8 cellular contexts compared by ENCODE assay signal in genomic region chr6:87157596-87157995, GRCh38. TPM values are rescaled to one million over a fixed set of nuclear protein-coding genes. Genes with fewer than 3 reads are reported as not detected.
DNase-seq lines count a peak whose midpoint lies in the region; ATAC-seq and TF ChIP-seq lines count a peak whose summit lies in the region.
"Not testable (repeated sequence)": the region's sequence is repeated elsewhere in the genome, so short reads cannot be mapped to it uniquely, and the experiment has no call there.

No MANE protein-coding gene starts in this region.

- H3K9me2 ChIP-seq in PC-9 (ENCODE audit: insufficient read depth), result not testable (repeated sequence)

- peaks cover 28% of the 10 kb centered on the region for H3K36me3 Mint-ChIP-seq in CD4-positive, alpha-beta T cell (ENCODE audit: low read depth)
- peaks cover 38% of the 10 kb centered on the region for H3K36me3 Mint-ChIP-seq in activated CD8-positive, alpha-beta T cell treated with anti-CD3 and anti-CD28 coated beads for 36 hours (ENCODE audit: low read depth)
- not testable (repeated sequence) for H3K36me3 Mint-ChIP-seq in natural killer cell treated with Interleukin-12 subunit alpha and Interleukin-12 subunit beta and Interleukin-15 and Interleukin-18, amount 100 ng/mL, for 72 hours
- peaks cover 38% of the 10 kb centered on the region for H3K36me3 Mint-ChIP-seq in stimulated activated naive CD8-positive, alpha-beta T cell treated with anti-CD3 and anti-CD28 coated beads, Interleukin-15, Interleukin-2, amounts not matched to agents 100 ng/mL and 50 ng/mL, for 24 hours (ENCODE audit: low read depth)

- H3K9me3 ChIP-seq in CD4-positive, alpha-beta T cell (ENCODE audit: control insufficient read depth, low read length); HUES48 (ENCODE audit: control insufficient read depth, insufficient read depth, low read length); PC-9 (ENCODE audit: insufficient read depth, low read depth); adipocyte (ENCODE audit: control insufficient read depth, low read length); fibroblast of lung (ENCODE audit: control insufficient read depth, insufficient read depth, low read depth, low read length): not testable (repeated sequence)

- not testable (repeated sequence) for H3F3A ChIP-seq in PC-9 (ENCODE audit: insufficient read depth, low read depth)

- H3K4me1 Mint-ChIP-seq in CD4-positive, alpha-beta T cell (ENCODE audit: low read depth), result peaks cover 77% of the 10 kb centered on the region
- H3K4me1 Mint-ChIP-seq in activated CD8-positive, alpha-beta T cell treated with anti-CD3 and anti-CD28 coated beads for 36 hours (ENCODE audit: low read depth), result peaks cover 48% of the 10 kb centered on the region
- H3K4me1 Mint-ChIP-seq in natural killer cell treated with Interleukin-12 subunit alpha and Interleukin-12 subunit beta and Interleukin-15 and Interleukin-18, amount 100 ng/mL, for 72 hours (ENCODE audit: low read depth in 2 of 2), result peaks cover 34 to 54% of the 10 kb centered on the region in 2 donors
- H3K4me1 Mint-ChIP-seq in stimulated activated naive CD8-positive, alpha-beta T cell treated with anti-CD3 and anti-CD28 coated beads, Interleukin-15, Interleukin-2, amounts not matched to agents 100 ng/mL and 50 ng/mL, for 24 hours (ENCODE audit: low read depth), result peaks cover 76% of the 10 kb centered on the region

- H3K36me3 ChIP-seq in HUES48 (ENCODE audit: control insufficient read depth, insufficient read depth, low read length); PC-9 (ENCODE audit: low read depth); adipocyte (ENCODE audit: control insufficient read depth, insufficient read depth, low read length, severe bottlenecking); fibroblast of lung (ENCODE audit: control insufficient read depth, insufficient read depth, low read length): not testable (repeated sequence)

- BruUV-seq in PC-9 (replicated peaks; lab: Mats Ljungman, UMichigan), result not testable (repeated sequence)

- H3K27me3 Mint-ChIP-seq in CD4-positive, alpha-beta T cell; activated CD8-positive, alpha-beta T cell treated with anti-CD3 and anti-CD28 coated beads for 36 hours; natural killer cell treated with Interleukin-12 subunit alpha and Interleukin-12 subunit beta and Interleukin-15 and Interleukin-18, amount 100 ng/mL, for 72 hours; stimulated activated naive CD8-positive, alpha-beta T cell treated with anti-CD3 and anti-CD28 coated beads, Interleukin-15, Interleukin-2, amounts not matched to agents 100 ng/mL and 50 ng/mL, for 24 hours: not testable (repeated sequence)

- H3K4me3 ChIP-seq in HUES48 (ENCODE audit: low read depth, low read length) (peak overlapping the region; percentile 88), PC-9 (peak overlapping the region; percentile 58; the same call in 1 of the 2 replicates), adipocyte (ENCODE audit: low read length) (peak overlapping the region; percentile 91), fibroblast of lung (replicated peaks in 1 of 4; ENCODE audit: control extremely low read depth in 1 of 4, insufficient read depth in 1 of 4, low read depth in 3 of 4, low read length in 4 of 4) (peak overlapping the region in 2 of 4 experiments; percentile 72 to 95)

- peak overlapping the region; percentile 71 for H3K4me3 Mint-ChIP-seq in CD4-positive, alpha-beta T cell
- H3K4me3 Mint-ChIP-seq in activated CD8-positive, alpha-beta T cell treated with anti-CD3 and anti-CD28 coated beads for 36 hours, result peak overlapping the region; percentile 29
- peak overlapping the region; percentile 91 for H3K4me3 Mint-ChIP-seq in natural killer cell treated with Interleukin-12 subunit alpha and Interleukin-12 subunit beta and Interleukin-15 and Interleukin-18, amount 100 ng/mL, for 72 hours
- H3K4me3 Mint-ChIP-seq in stimulated activated naive CD8-positive, alpha-beta T cell treated with anti-CD3 and anti-CD28 coated beads, Interleukin-15, Interleukin-2, amounts not matched to agents 100 ng/mL and 50 ng/mL, for 24 hours, result peak overlapping the region; percentile 43

- CTCF ChIA-PET in CD4-positive, alpha-beta T cell (lab: Charles Lee), result interaction anchor here (1.0 to 1.6 kb wide), 2 partner anchors 12 to 15 kb away, joined by 3 read pairs; no protein-coding TSS in a partner anchor
- CTCF ChIA-PET in PC-9 (lab: Charles Lee), result not testable (repeated sequence)
- CTCF ChIA-PET in activated CD8-positive, alpha-beta T cell treated with anti-CD3 and anti-CD28 coated beads for 36 hours (lab: Charles Lee), result interaction anchor here (1.1 to 2.0 kb wide), 3 partner anchors 19 to 80 kb away, joined by 3 to 8 read pairs (median 3); no protein-coding TSS in a partner anchor

- not testable (repeated sequence) for H3K27ac ChIP-seq in CD4-positive, alpha-beta T cell (ENCODE audit: low read depth, low read length); HUES48 (ENCODE audit: low read depth, low read length); PC-9; fibroblast of lung (ENCODE audit: insufficient read depth, low read length)

- H3K4me2 ChIP-seq in PC-9, result peak overlapping the region; percentile 84; the same call in 1 of the 2 replicates
- H3K4me2 ChIP-seq in fibroblast of lung (ENCODE audit: extremely low read depth, insufficient read depth, low read length), result peak overlapping the region; percentile 68

- H3K79me2 ChIP-seq in PC-9 (ENCODE audit: low read depth) (peaks cover 71% of the 10 kb centered on the region), fibroblast of lung (ENCODE audit: control insufficient read depth, insufficient read depth, low read length) (peaks cover 81% of the 10 kb centered on the region)

- H4K20me1 ChIP-seq in PC-9 (ENCODE audit: insufficient read depth), result peaks cover 51% of the 10 kb centered on the region
- H4K20me1 ChIP-seq in fibroblast of lung (ENCODE audit: control insufficient read depth, extremely low read depth, insufficient read depth, low read length), result not testable (repeated sequence)

- intact Hi-C loops in CD4-positive, alpha-beta T cell (cut with DNase I, micrococcal nuclease), result loop anchor here (5.0 to 10.0 kb wide), 6 partner anchors 45 to 1927 kb away; partner anchors contain the start of genes CFAP206 (in 1 of the 2), PNRC1 (in 1 of the 2), RNGTT (in 1 of the 2) and SMIM8 (in 1 of the 2)
- intact Hi-C loops in PC-9 (cut with micrococcal nuclease; ENCODE audit: unreplicated experiment), result loop anchor here (5.0 kb wide), 1 partner anchor 80 kb away; no protein-coding TSS in a partner anchor
- intact Hi-C loops in activated CD8-positive, alpha-beta T cell treated with anti-CD3 and anti-CD28 coated beads for 36 hours (cut with micrococcal nuclease), result loop anchor here (5.0 to 10.0 kb wide), 4 partner anchors 40 to 317 kb away; partner anchors contain the start of genes GJB7, SLC35A1 and SMIM8

- not testable (repeated sequence) for DNase-seq in CD4-positive, alpha-beta T cell; PC-9; activated CD8-positive, alpha-beta T cell treated with anti-CD3 and anti-CD28 coated beads for 36 hours; adipocyte (ENCODE audit: low read depth); fibroblast of lung (ENCODE audit: low read depth in 2 of 2); natural killer cell treated with Interleukin-12 subunit alpha and Interleukin-12 subunit beta and Interleukin-15 and Interleukin-18, amount 100 ng/mL, for 72 hours (ENCODE audit: low spot score)

- not testable (repeated sequence) for H2AFZ ChIP-seq in PC-9; fibroblast of lung (ENCODE audit: low read length)

- H3K9ac ChIP-seq in HUES48 (ENCODE audit: low read depth, low read length); fibroblast of lung (ENCODE audit: insufficient read depth, low read length): not testable (repeated sequence)
- H3K9ac ChIP-seq in adipocyte (ENCODE audit: low read length), result peak overlapping the region; percentile 91

- H3K9me3 Mint-ChIP-seq in CD4-positive, alpha-beta T cell; activated CD8-positive, alpha-beta T cell treated with anti-CD3 and anti-CD28 coated beads for 36 hours; natural killer cell treated with Interleukin-12 subunit alpha and Interleukin-12 subunit beta and Interleukin-15 and Interleukin-18, amount 100 ng/mL, for 72 hours; stimulated activated naive CD8-positive, alpha-beta T cell treated with anti-CD3 and anti-CD28 coated beads, Interleukin-15, Interleukin-2, amounts not matched to agents 100 ng/mL and 50 ng/mL, for 24 hours: not testable (repeated sequence)

- POLR2A ChIA-PET in CD4-positive, alpha-beta T cell (lab: Charles Lee), result interaction anchor here (1.2 kb wide), 1 partner anchor 315 kb away, joined by 4 read pairs; the partner anchor contains the start of gene SLC35A1
- POLR2A ChIA-PET in PC-9 (lab: Charles Lee; ENCODE audit: unreplicated experiment), result not testable (repeated sequence)
- POLR2A ChIA-PET in activated CD8-positive, alpha-beta T cell treated with anti-CD3 and anti-CD28 coated beads for 36 hours (lab: Charles Lee), result interaction anchor here (0.7 to 1.4 kb wide), 2 partner anchors 27 to 73 kb away, joined by 3 read pairs; no protein-coding TSS in a partner anchor

- not testable (repeated sequence) for H3K27me3 ChIP-seq in CD4-positive, alpha-beta T cell (ENCODE audit: control insufficient read depth, insufficient read depth, low read length); PC-9 (ENCODE audit: insufficient read depth, low read depth); adipocyte (replicated peaks; ENCODE audit: control insufficient read depth, insufficient read depth, low read length); fibroblast of lung (ENCODE audit: control insufficient read depth, insufficient read depth, low read length)
- H3K27me3 ChIP-seq in HUES48 (ENCODE audit: control insufficient read depth, insufficient read depth, low read length), result peaks cover 12% of the 10 kb centered on the region

- not testable (repeated sequence) for ATAC-seq in CD4-positive, alpha-beta T cell (ENCODE audit: poor library complexity); activated CD8-positive, alpha-beta T cell treated with anti-CD3 and anti-CD28 coated beads for 36 hours; natural killer cell treated with Interleukin-12 subunit alpha and Interleukin-12 subunit beta and Interleukin-15 and Interleukin-18, amount 100 ng/mL, for 72 hours

- H3K27ac Mint-ChIP-seq in CD4-positive, alpha-beta T cell; activated CD8-positive, alpha-beta T cell treated with anti-CD3 and anti-CD28 coated beads for 36 hours; natural killer cell treated with Interleukin-12 subunit alpha and Interleukin-12 subunit beta and Interleukin-15 and Interleukin-18, amount 100 ng/mL, for 72 hours; stimulated activated naive CD8-positive, alpha-beta T cell treated with anti-CD3 and anti-CD28 coated beads, Interleukin-15, Interleukin-2, amounts not matched to agents 100 ng/mL and 50 ng/mL, for 24 hours: not testable (repeated sequence)

- peaks cover 16% of the 10 kb centered on the region for H3K4me1 ChIP-seq in HUES48 (ENCODE audit: control insufficient read depth, insufficient read depth, low read length)
- peaks cover 30% of the 10 kb centered on the region for H3K4me1 ChIP-seq in PC-9 (replicated peaks; ENCODE audit: insufficient read depth)
- peaks cover 30% of the 10 kb centered on the region for H3K4me1 ChIP-seq in adipocyte (ENCODE audit: control insufficient read depth, insufficient read depth, low read length)
- H3K4me1 ChIP-seq in fibroblast of lung (ENCODE audit: control insufficient read depth, extremely low read depth, insufficient read depth, low read length), result not testable (repeated sequence)

- not testable (repeated sequence) for TF ChIP-seq CTCF in CD4-positive, alpha-beta T cell (IDR thresholded peaks at IDR 0.05); PC-9 (conservative IDR thresholded peaks at IDR 0.05); activated CD8-positive, alpha-beta T cell treated with anti-CD3 and anti-CD28 coated beads for 36 hours (IDR thresholded peaks at IDR 0.05); fibroblast of lung (conservative IDR thresholded peaks at IDR 0.05 in 1 of 2, IDR thresholded peaks at IDR 0.05 in 1 of 2; ENCODE audit: low read depth in 1 of 2, low read length in 2 of 2)

RNA-seq across cellular contexts. Expression of gene ZNF292, which starts 2.2 kb away (rescaled TPM):
- total RNA-seq in CD4-positive, alpha-beta T cell, result 10 to 100 TPM; 81.5 to 82.5 TPM
- total RNA-seq in PC-9 (2021), result 29.2 and 34.1 TPM in 2 replicates
- 10 to 100 TPM; 76.4 to 78.3 TPM for total RNA-seq in activated CD8-positive, alpha-beta T cell treated with anti-CD3 and anti-CD28 coated beads for 36 hours
- 22.6 and 23.6 TPM in 2 replicates for total RNA-seq in fibroblast of lung
- polyA plus RNA-seq in fibroblast of lung, result 7.3 and 14.3 TPM in 2 replicates
- polyA plus RNA-seq in fibroblast of lung (2012), result 4.1 and 8.6 TPM in 2 replicates
- polyA minus RNA-seq in fibroblast of lung (ENCODE audit: low replicate concordance), result 0.59 and 6.2 TPM in 2 replicates
- total RNA-seq in natural killer cell treated with Interleukin-12 subunit alpha and Interleukin-12 subunit beta and Interleukin-15 and Interleukin-18, amount 100 ng/mL, for 72 hours, result 10 to 100 TPM; 63.2 to 65.9 TPM

Comparison
In these comparisons a context has a peak if more than half of its experiments do, and no peak if none do; other contexts are left out.
1. H3K4me3 Mint-ChIP-seq: peak in every context shown above with its lines; median percentile 91 in natural killer cell treated with Interleukin-12 subunit alpha and Interleukin-12 subunit beta and Interleukin-15 and Interleukin-18, amount 100 ng/mL, for 72 hours; 71 in CD4-positive, alpha-beta T cell; 43 in stimulated activated naive CD8-positive, alpha-beta T cell treated with anti-CD3 and anti-CD28 coated beads, Interleukin-15, Interleukin-2, amounts not matched to agents 100 ng/mL and 50 ng/mL, for 24 hours; 29 in activated CD8-positive, alpha-beta T cell treated with anti-CD3 and anti-CD28 coated beads for 36 hours.